9 cellular contexts compared by ENCODE assay signal in the genomic region with DNA sequence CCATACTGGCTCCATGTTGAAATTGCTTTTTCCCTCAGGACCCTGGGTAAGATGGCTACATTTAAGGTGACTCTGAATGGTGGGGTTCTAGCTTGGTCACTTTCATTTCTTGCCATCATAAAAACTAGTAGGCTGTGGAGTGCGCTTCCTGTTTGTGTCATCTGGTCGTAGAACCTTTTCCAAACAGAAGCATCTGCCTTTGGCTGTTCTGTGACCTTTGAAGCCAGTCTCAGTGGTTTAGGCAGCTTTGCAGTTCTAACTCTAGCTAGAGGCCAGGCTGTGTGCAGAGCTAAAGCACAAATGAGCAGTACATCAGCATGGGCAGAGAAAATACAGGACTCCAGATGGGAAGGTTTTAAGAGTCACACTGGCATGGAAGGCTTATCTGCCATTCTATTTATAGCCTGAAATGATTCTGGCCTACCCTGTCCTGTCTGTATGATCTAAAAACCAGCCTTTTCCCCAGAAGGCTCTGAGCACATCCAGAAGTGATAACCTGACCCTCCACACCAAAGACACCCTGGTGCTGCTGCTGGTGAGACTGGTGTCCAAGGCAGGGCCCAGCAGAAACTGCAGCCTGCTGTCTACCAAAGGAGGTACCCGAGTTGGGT. TPM values are rescaled to one million over a fixed set of nuclear protein-coding genes. Genes with fewer than 3 reads are reported as not detected.
A peak's percentile ranks its signal among the peaks of the same experiment; 100 is the strongest.
DNase-seq lines count a peak whose midpoint lies in the region; ATAC-seq and TF ChIP-seq lines count a peak whose summit lies in the region.
"Had no signal": no experiment of that assay in that cellular context is flagged by ENCODE, and none has a peak within 500 bp of the region (broad histone marks: within the 10 kb centered on the region; RNA-seq: fewer than 3 reads in every experiment).

No MANE protein-coding gene starts in this region.

- H3K27me3 Mint-ChIP-seq in MCF 10A (ENCODE audit: insufficient read depth, unreplicated experiment), result no peaks in the 10 kb centered on the region

- dilution Hi-C loops in mammary epithelial cell (cut with HindIII; ENCODE audit: low sequenced_read_pairs), result loop anchor here (10.0 kb wide), 1 partner anchor 152 kb away; no protein-coding TSS in a partner anchor

- H3K9me3 ChIP-seq in mammary epithelial cell (replicated peaks; ENCODE audit: insufficient read depth, low read length), result no peaks in the 10 kb centered on the region
- no peaks in the 10 kb centered on the region for H3K9me3 ChIP-seq in lower lobe of right lung
- H3K9me3 ChIP-seq in upper lobe of left lung, result no peaks in the 10 kb centered on the region

- TF ChIP-seq CTCF in MCF 10A (IDR thresholded peaks at IDR 0.05; ENCODE audit: unreplicated experiment) (no peak), mammary epithelial cell (conservative IDR thresholded peaks at IDR 0.05 in 1 of 2, IDR thresholded peaks at IDR 0.05 in 1 of 2; ENCODE audit: extremely low read depth in 1 of 2, insufficient read depth in 1 of 2, low read depth in 1 of 2, low read length in 2 of 2) (no peak), VCaP (conservative IDR thresholded peaks at IDR 0.05) (no peak), lower lobe of right lung (IDR thresholded peaks at IDR 0.05) (no peak), upper lobe of left lung (IDR thresholded peaks at IDR 0.05) (no peak)

- H3K79me2 ChIP-seq in mammary epithelial cell (ENCODE audit: insufficient read depth, low read length), result peaks cover 26% of the 10 kb centered on the region

- ATAC-seq in lower lobe of right lung, result no peak
- ATAC-seq in upper lobe of left lung (ENCODE audit: low FRiP score in 2 of 2), result no peak
- no peak for ATAC-seq in GM21529 (IDR thresholded peaks at IDR 0.05; ENCODE audit: unreplicated experiment)
- ATAC-seq in GM18498 (IDR thresholded peaks at IDR 0.05; ENCODE audit: unreplicated experiment), result no peak

- peaks cover 36% of the 10 kb centered on the region for H3K36me3 Mint-ChIP-seq in MCF 10A (ENCODE audit: insufficient read depth, unreplicated experiment)

- H3K9me3 Mint-ChIP-seq in MCF 10A (ENCODE audit: unreplicated experiment), result no peaks in the 10 kb centered on the region

- no peaks in the 10 kb centered on the region for H3K4me1 Mint-ChIP-seq in MCF 10A (ENCODE audit: insufficient read depth, unreplicated experiment)

- CTCF ChIA-PET in MCF 10A (lab: Yijun Ruan, JAX) (interaction anchor here (0.5 to 1.1 kb wide), 6 partner anchors 36 to 343 kb away, joined by 3 to 5 read pairs (median 3); a partner anchor contains a TSS), mammary epithelial cell (lab: Charles Lee; ENCODE audit: low non-redundant PET) (no interaction called here)

- POLR2A ChIA-PET in MCF 10A (lab: Yijun Ruan, JAX), result interaction anchor here (1.4 to 2.9 kb wide), 2 partner anchors 10 to 24 kb away, joined by 3 to 20 read pairs; a partner anchor contains a TSS

- H3K4me3 Mint-ChIP-seq in MCF 10A (ENCODE audit: unreplicated experiment), result no peak overlapping the region

- H3K27me3 ChIP-seq in mammary epithelial cell (ENCODE audit: insufficient read depth, low read length), result no peaks in the 10 kb centered on the region
- H3K27me3 ChIP-seq in lower lobe of right lung (ENCODE audit: low read depth), result no peaks in the 10 kb centered on the region
- H3K27me3 ChIP-seq in upper lobe of left lung, result no peaks in the 10 kb centered on the region

- H2AFZ ChIP-seq in mammary epithelial cell (ENCODE audit: low read depth, low read length), result no peak overlapping the region

- no peaks in the 10 kb centered on the region for H3K4me1 ChIP-seq in mammary epithelial cell (ENCODE audit: insufficient read depth, low read length)
- peaks cover 25% of the 10 kb centered on the region for H3K4me1 ChIP-seq in lower lobe of right lung
- H3K4me1 ChIP-seq in upper lobe of left lung, result peaks cover 3 to 29% (median 24%) of the 10 kb centered on the region in 4 donors

- H3K27ac Mint-ChIP-seq in MCF 10A (ENCODE audit: low read depth, unreplicated experiment), result no peak overlapping the region

- TF ChIP-seq POLR2A in upper lobe of left lung (IDR thresholded peaks at IDR 0.05), result no peak

- H4K20me1 ChIP-seq in mammary epithelial cell (ENCODE audit: insufficient read depth, low read length), result no peaks in the 10 kb centered on the region

- no peak overlapping the region for H3K9ac ChIP-seq in mammary epithelial cell (ENCODE audit: insufficient read depth, low read length)

- no peak for DNase-seq in MCF 10A (ENCODE audit: unreplicated experiment)
- no peak for DNase-seq in mammary epithelial cell
- DNase-seq in lower lobe of right lung, result no peak
- DNase-seq in upper lobe of left lung, result no peak
- no peak for DNase-seq in NCI-H510A treated with DMSO at 0.1 percent for 48 hours (lab: John Stamatoyannopoulos, UW)
- DNase-seq: COR-L47 had no signal

- intact Hi-C loops in MCF 10A (cut with micrococcal nuclease), result no loop called here
- intact Hi-C loops in mammary epithelial cell (cut with micrococcal nuclease), result loop anchor here (5.0 kb wide), 2 partner anchors 235 to 290 kb away; a partner anchor contains a TSS
- intact Hi-C loops in lower lobe of right lung (cut with DNase I), result no loop called here

- in situ Hi-C loops in mammary epithelial cell (cut with MboI; ENCODE audit: low sequenced_read_pairs in 2 of 2), result no loop called here

- H3K27ac ChIP-seq in mammary epithelial cell (ENCODE audit: insufficient read depth, low read depth, low read length) (no peak overlapping the region), VCaP (peak overlapping the region; percentile 41), lower lobe of right lung (peak overlapping the region; percentile 36), upper lobe of left lung (peak overlapping the region in 3 of 4 donors; percentile 6 to 44 (median 32))

- H3K4me3 ChIP-seq in mammary epithelial cell (replicated peaks in 1 of 3; ENCODE audit: insufficient read depth in 1 of 3, low read depth in 2 of 3, low read length in 3 of 3) (no peak overlapping the region), lower lobe of right lung (no peak overlapping the region), upper lobe of left lung (no peak overlapping the region)

- H3K36me3 ChIP-seq in mammary epithelial cell (ENCODE audit: insufficient read depth, low read length) (peaks cover 33% of the 10 kb centered on the region), lower lobe of right lung (peaks cover 66% of the 10 kb centered on the region), upper lobe of left lung (peaks cover 0 to 58% (median 23%) of the 10 kb centered on the region in 4 donors)

- no peak for TF ChIP-seq EP300 in upper lobe of left lung (IDR thresholded peaks at IDR 0.05)

- H3K4me2 ChIP-seq in mammary epithelial cell (ENCODE audit: insufficient read depth, low read depth, low read length), result no peak overlapping the region

- 60% methylated on average over 3 of the region's 3 CpGs for WGBS in mammary epithelial cell (ENCODE audit: low coverage, missing lambda C conversion rate)
- 52 to 71% methylated on average over 3 of the region's 3 CpGs for WGBS in upper lobe of left lung, 2 donors

- TSS peak; percentile 24 for BruUV-seq in MCF 10A (replicated peaks; lab: Mats Ljungman, UMichigan)
- BruUV-seq in mammary epithelial cell (replicated peaks; lab: Mats Ljungman, UMichigan), result no TSS peak

RNA-seq across cellular contexts. Expression of a gene that starts 8.6 kb away (rescaled TPM):
- 42.7 and 48.8 TPM in 2 replicates for total RNA-seq in MCF 10A (2022)
- 10 to 100 TPM; 24.3 to 47.7 TPM for total RNA-seq in mammary epithelial cell
- polyA plus RNA-seq in mammary epithelial cell, result 35.4 TPM
- 41.2 TPM for polyA minus RNA-seq in mammary epithelial cell
- total RNA-seq in lower lobe of right lung, result 64.5 TPM
- total RNA-seq in upper lobe of left lung, result 100 to 1,000 TPM in 1 of 6 donors, 10 to 100 TPM in 5; 54.2 to 102 (median 64.4) TPM

RNA-seq across cellular contexts. Expression of a gene that starts 17.9 kb away (rescaled TPM):
- total RNA-seq in MCF 10A (2022), result 4.6 and 6.4 TPM in 2 replicates
- 10 to 100 TPM; 12.4 to 19.8 TPM for total RNA-seq in mammary epithelial cell
- 15.6 TPM for polyA plus RNA-seq in mammary epithelial cell
- 14.3 TPM for polyA minus RNA-seq in mammary epithelial cell
- total RNA-seq in lower lobe of right lung, result 45.1 TPM
- 10 to 100 TPM; 25.6 to 84.8 (median 57.5) TPM for total RNA-seq in upper lobe of left lung

RNA-seq across cellular contexts. Expression of a gene that starts 37.0 kb away (rescaled TPM):
- total RNA-seq in MCF 10A (2022) (45.3 and 61.0 TPM in 2 replicates), mammary epithelial cell (10 to 100 TPM; 27.0 to 37.1 TPM), lower lobe of right lung (47.1 TPM), upper lobe of left lung (100 to 1,000 TPM in 1 of 6 donors, 10 to 100 TPM in 5; 44.9 to 109 (median 49.5) TPM)
- 19.3 TPM for polyA plus RNA-seq in mammary epithelial cell
- 35.1 TPM for polyA minus RNA-seq in mammary epithelial cell
